1 cellular context compared by ENCODE assay signal in genomic region chr13:36359301-36359950, GRCh38.
TF ChIP-seq lines count a peak whose summit lies in the region.

No MANE protein-coding gene starts in this region.

TF ChIP-seq in HepG2, 621 proteins besides CTCF, POLR2A, EP300 and RAD21:
- no peak for TF ChIP-seq ZBTB21 (CRISPR knock-in tag; IDR thresholded peaks at IDR 0.05)
- no peak for TF ChIP-seq KDM5B (CRISPR knock-in tag; IDR thresholded peaks at IDR 0.05; ENCODE audit: borderline replicate concordance)
- peak; percentile 77; the same call in 1 of the 2 replicates for TF ChIP-seq TFAP4 (IDR thresholded peaks at IDR 0.05; ENCODE audit: borderline replicate concordance, low read depth)
- TF ChIP-seq PHF8 (CRISPR knock-in tag; IDR thresholded peaks at IDR 0.05): no peak
- peak; percentile 33; the same call in 1 of the 2 replicates for TF ChIP-seq HNF4A (CRISPR knock-in tag; IDR thresholded peaks at IDR 0.05)
- no peak for TF ChIP-seq BRF2 (CRISPR knock-in tag; IDR thresholded peaks at IDR 0.05)
- no peak for TF ChIP-seq BCL6 (CRISPR knock-in tag; IDR thresholded peaks at IDR 0.05)
- no peak for TF ChIP-seq TOPORS (CRISPR knock-in tag; IDR thresholded peaks at IDR 0.05)
- TF ChIP-seq GTF3A (CRISPR knock-in tag; conservative IDR thresholded peaks at IDR 0.05): no peak
- no peak for TF ChIP-seq ZBTB34 (CRISPR knock-in tag; IDR thresholded peaks at IDR 0.05)
TF ChIP-seq in HepG2: peak in this region for 2.
